25 cellular contexts compared by ENCODE assay signal in genomic region chr11:29606596-29606995, GRCh38.
"Had no signal": no experiment of that assay in that cellular context is flagged by ENCODE, and none has a peak within 500 bp of the region (broad histone marks: within the 10 kb centered on the region; RNA-seq: fewer than 3 reads in every experiment).

No MANE protein-coding gene starts in this region.

- H3K4me3 Mint-ChIP-seq: dendritic cell treated with granulocyte-macrophage colony-stimulating factor and Interleukin-4, amounts not matched to agents 40 ng/mL and 50 ng/mL, for 4 days; effector memory CD8-positive, alpha-beta T cell; endodermal cell had no signal

- ATAC-seq: effector memory CD8-positive, alpha-beta T cell; esophagus mucosa; foreskin keratinocyte; gastrocnemius medialis; gastroesophageal sphincter; heart left ventricle; heart right ventricle had no signal

- H3K27me3 ChIP-seq: colonic mucosa, dorsolateral prefrontal cortex, esophagus muscularis mucosa, esophagus squamous epithelium, foreskin keratinocyte, gastrocnemius medialis, gastroesophageal sphincter, heart left ventricle, heart right ventricle had no signal

- H3K4me1 Mint-ChIP-seq: endodermal cell had no signal

- DNase-seq: colonic mucosa; cortex of kidney; dermis blood vessel endothelial cell; dorsolateral prefrontal cortex; effector CD4-positive, alpha-beta T cell; effector CD8-positive, alpha-beta T cell; effector memory CD4-positive, alpha-beta T cell; effector memory CD8-positive, alpha-beta T cell; endodermal cell; erythroblast; esophagus squamous epithelium; foreskin fibroblast; foreskin keratinocyte; foreskin melanocyte; gastrocnemius medialis; glutamatergic neuron; head of caudate nucleus; heart left ventricle; heart right ventricle had no signal

- H3K9me3 ChIP-seq: colonic mucosa, esophagus muscularis mucosa, esophagus squamous epithelium, gastrocnemius medialis, gastroesophageal sphincter, heart left ventricle had no signal

- H3K9me3 Mint-ChIP-seq: dendritic cell treated with granulocyte-macrophage colony-stimulating factor and Interleukin-4, amounts not matched to agents 40 ng/mL and 50 ng/mL, for 4 days; endodermal cell had no signal

- H3K27ac Mint-ChIP-seq: dendritic cell treated with granulocyte-macrophage colony-stimulating factor and Interleukin-4, amounts not matched to agents 40 ng/mL and 50 ng/mL, for 4 days; effector memory CD8-positive, alpha-beta T cell; endodermal cell had no signal

- H3K27me3 Mint-ChIP-seq: dendritic cell treated with granulocyte-macrophage colony-stimulating factor and Interleukin-4, amounts not matched to agents 40 ng/mL and 50 ng/mL, for 4 days; effector memory CD8-positive, alpha-beta T cell had no signal

- H3K36me3 ChIP-seq: colonic mucosa, esophagus muscularis mucosa, esophagus squamous epithelium, gastrocnemius medialis, gastroesophageal sphincter, heart left ventricle, heart right ventricle had no signal

- H3K27ac ChIP-seq: colonic mucosa, coronary artery, dorsolateral prefrontal cortex, epithelial cell of prostate, esophagus muscularis mucosa, esophagus squamous epithelium, foreskin keratinocyte, gastrocnemius medialis, gastroesophageal sphincter, heart left ventricle, heart right ventricle had no signal

- H3K4me3 ChIP-seq: colonic mucosa, coronary artery, dorsolateral prefrontal cortex, esophagus muscularis mucosa, esophagus squamous epithelium, gastrocnemius medialis, gastroesophageal sphincter, heart left ventricle, heart right ventricle had no signal

- H3K4me1 ChIP-seq: colonic mucosa, esophagus muscularis mucosa, esophagus squamous epithelium, foreskin keratinocyte, gastrocnemius medialis, gastroesophageal sphincter, heart left ventricle, heart right ventricle had no signal
